Comparison of ENCODE assay signal across 1 cellular context in the genomic region with DNA sequence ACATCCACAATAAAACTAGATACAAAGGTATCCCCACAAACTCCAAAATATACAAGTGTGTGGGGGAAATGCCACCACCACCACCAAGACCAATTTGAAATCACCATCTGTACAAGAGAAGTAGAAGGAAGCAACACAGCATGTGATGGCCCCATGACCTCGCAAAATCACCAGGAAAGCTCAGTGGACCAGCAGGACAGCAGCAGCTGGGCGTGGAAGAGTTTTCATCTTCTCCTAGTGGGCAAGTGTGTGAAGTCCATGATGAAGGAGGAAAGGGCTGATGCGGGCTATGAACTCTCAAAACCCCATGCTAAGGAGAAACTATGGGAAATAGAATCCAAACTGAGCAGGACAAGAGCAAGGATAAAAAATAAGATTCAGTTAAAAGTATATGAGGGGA.
TF ChIP-seq lines count a peak whose summit lies in the region.

No MANE protein-coding gene starts in this region.

TF ChIP-seq in SK-N-SH treated with all-trans-retinoic acid at 6 μM for 48 hours, 23 proteins besides CTCF, POLR2A, EP300 and RAD21 (continued from another document):
- TF ChIP-seq, protein P1, sequence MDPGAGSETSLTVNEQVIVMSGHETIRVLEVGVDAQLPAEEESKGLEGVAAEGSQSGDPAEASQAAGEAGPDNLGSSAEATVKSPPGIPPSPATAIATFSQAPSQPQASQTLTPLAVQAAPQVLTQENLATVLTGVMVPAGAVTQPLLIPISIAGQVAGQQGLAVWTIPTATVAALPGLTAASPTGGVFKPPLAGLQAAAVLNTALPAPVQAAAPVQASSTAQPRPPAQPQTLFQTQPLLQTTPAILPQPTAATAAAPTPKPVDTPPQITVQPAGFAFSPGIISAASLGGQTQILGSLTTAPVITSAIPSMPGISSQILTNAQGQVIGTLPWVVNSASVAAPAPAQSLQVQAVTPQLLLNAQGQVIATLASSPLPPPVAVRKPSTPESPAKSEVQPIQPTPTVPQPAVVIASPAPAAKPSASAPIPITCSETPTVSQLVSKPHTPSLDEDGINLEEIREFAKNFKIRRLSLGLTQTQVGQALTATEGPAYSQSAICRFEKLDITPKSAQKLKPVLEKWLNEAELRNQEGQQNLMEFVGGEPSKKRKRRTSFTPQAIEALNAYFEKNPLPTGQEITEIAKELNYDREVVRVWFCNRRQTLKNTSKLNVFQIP (CRISPR knock-in tag; IDR thresholded peaks at IDR 0.05; ENCODE audit: borderline replicate concordance, low read depth): no peak
- no peak for TF ChIP-seq ISL1 (CRISPR knock-in tag; IDR thresholded peaks at IDR 0.05)
- TF ChIP-seq RARB (CRISPR knock-in tag; IDR thresholded peaks at IDR 0.05): no peak
- TF ChIP-seq BACH2 (CRISPR knock-in tag; IDR thresholded peaks at IDR 0.05; ENCODE audit: borderline replicate concordance): no peak
- TF ChIP-seq TCF4 (CRISPR knock-in tag; IDR thresholded peaks at IDR 0.05; ENCODE audit: borderline replicate concordance): no peak
- TF ChIP-seq, protein P2, sequence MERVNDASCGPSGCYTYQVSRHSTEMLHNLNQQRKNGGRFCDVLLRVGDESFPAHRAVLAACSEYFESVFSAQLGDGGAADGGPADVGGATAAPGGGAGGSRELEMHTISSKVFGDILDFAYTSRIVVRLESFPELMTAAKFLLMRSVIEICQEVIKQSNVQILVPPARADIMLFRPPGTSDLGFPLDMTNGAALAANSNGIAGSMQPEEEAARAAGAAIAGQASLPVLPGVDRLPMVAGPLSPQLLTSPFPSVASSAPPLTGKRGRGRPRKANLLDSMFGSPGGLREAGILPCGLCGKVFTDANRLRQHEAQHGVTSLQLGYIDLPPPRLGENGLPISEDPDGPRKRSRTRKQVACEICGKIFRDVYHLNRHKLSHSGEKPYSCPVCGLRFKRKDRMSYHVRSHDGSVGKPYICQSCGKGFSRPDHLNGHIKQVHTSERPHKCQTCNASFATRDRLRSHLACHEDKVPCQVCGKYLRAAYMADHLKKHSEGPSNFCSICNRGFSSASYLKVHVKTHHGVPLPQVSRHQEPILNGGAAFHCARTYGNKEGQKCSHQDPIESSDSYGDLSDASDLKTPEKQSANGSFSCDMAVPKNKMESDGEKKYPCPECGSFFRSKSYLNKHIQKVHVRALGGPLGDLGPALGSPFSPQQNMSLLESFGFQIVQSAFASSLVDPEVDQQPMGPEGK (CRISPR knock-in tag; IDR thresholded peaks at IDR 0.05; ENCODE audit: borderline replicate concordance): no peak
